11 cellular contexts compared by ENCODE assay signal in the genomic region with DNA sequence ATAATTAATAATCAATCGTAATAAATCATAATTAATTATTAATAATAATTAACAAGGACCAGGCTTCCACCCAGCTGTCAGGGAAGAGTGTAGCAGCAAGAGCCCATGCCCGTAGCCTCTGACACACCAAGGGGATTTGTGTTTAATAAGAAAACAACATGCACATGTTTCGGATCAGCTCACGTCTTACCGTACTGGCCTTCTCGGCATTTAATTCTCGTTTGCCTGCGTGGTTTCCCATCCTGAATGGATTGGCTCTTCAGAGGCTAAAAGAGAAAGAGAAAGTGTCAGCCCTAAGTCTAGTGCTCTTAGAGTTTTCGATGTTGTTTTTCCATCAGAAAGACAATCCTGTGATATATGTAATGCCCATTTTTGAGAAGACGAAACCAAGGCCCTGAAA. TPM values are rescaled to one million over a fixed set of nuclear protein-coding genes. Genes with fewer than 3 reads are reported as not detected.
DNase-seq lines count a peak whose midpoint lies in the region; ATAC-seq and TF ChIP-seq lines count a peak whose summit lies in the region.
"Had no signal": no experiment of that assay in that cellular context is flagged by ENCODE, and none has a peak within 500 bp of the region (broad histone marks: within the 10 kb centered on the region; RNA-seq: fewer than 3 reads in every experiment).

No MANE protein-coding gene starts in this region.

- no peaks in the 10 kb centered on the region for H4K20me1 ChIP-seq in GM23338 (replicated peaks; ENCODE audit: insufficient read depth)

- H3K9ac ChIP-seq in endodermal cell (ENCODE audit: extremely low read depth, low read length, poor library complexity, severe bottlenecking): no peak overlapping the region

- no peak for TF ChIP-seq EP300 in transverse colon (IDR thresholded peaks at IDR 0.05; ENCODE audit: low read depth)

- H3K27ac ChIP-seq in heart right ventricle: peak overlapping the region in 8 of 10 donors; percentile 62 to 93 (median 79)
- peak overlapping the region in 3 of 4 donors; percentile 24 to 81 (median 47) for H3K27ac ChIP-seq in transverse colon
- no peak overlapping the region for H3K27ac ChIP-seq in endodermal cell (ENCODE audit: low read depth, low read length)
- no peak overlapping the region for H3K27ac ChIP-seq in GM23338 (ENCODE audit: low read depth)

- no peak for TF ChIP-seq CTCF in heart right ventricle (IDR thresholded peaks at IDR 0.05)
- TF ChIP-seq CTCF in transverse colon (IDR thresholded peaks at IDR 0.05): no peak
- TF ChIP-seq CTCF in endodermal cell (conservative IDR thresholded peaks at IDR 0.05): no peak
- TF ChIP-seq CTCF in GM23338 (conservative IDR thresholded peaks at IDR 0.05; ENCODE audit: low read depth in 2 of 2): no peak

- ATAC-seq in heart right ventricle: no peak
- no peak for ATAC-seq in activated CD8-positive, alpha-beta T cell treated with anti-CD3 and anti-CD28 coated beads, Interleukin-2, amount 10 ng/mL, durations not matched to agents 7 days and 5 days
- no peak for ATAC-seq in GM23338
- ATAC-seq: upper lobe of right lung had no signal

- in situ Hi-C loops in transverse colon (cut with MboI; ENCODE audit: low pct_ligation_motif_present in 1 of 4, low pct_unique_long_range_greater_than_20kb in 1 of 4, low sequenced_read_pairs in 3 of 4): no loop called here

- no peak for TF ChIP-seq POLR2A in transverse colon (IDR thresholded peaks at IDR 0.05)

- peak overlapping the region; percentile 86 for H3K27ac Mint-ChIP-seq in activated CD8-positive, alpha-beta T cell treated with anti-CD3 and anti-CD28 coated beads, Interleukin-2, amount 10 ng/mL, durations not matched to agents 7 days and 5 days
- peak overlapping the region; percentile 97 to 100 (median 98) for H3K27ac Mint-ChIP-seq in immature natural killer cell
- H3K27ac Mint-ChIP-seq in endodermal cell: no peak overlapping the region
- no peak overlapping the region for H3K27ac Mint-ChIP-seq in GM23338

- peaks cover 83% of the 10 kb centered on the region for H3K36me3 Mint-ChIP-seq in activated CD8-positive, alpha-beta T cell treated with anti-CD3 and anti-CD28 coated beads, Interleukin-2, amount 10 ng/mL, durations not matched to agents 7 days and 5 days (ENCODE audit: low read depth)
- peaks cover 25 to 51% (median 28%) of the 10 kb centered on the region in 3 donors for H3K36me3 Mint-ChIP-seq in immature natural killer cell
- H3K36me3 Mint-ChIP-seq in endodermal cell (ENCODE audit: low read depth): peaks cover 11% of the 10 kb centered on the region
- peaks cover 11% of the 10 kb centered on the region; the same call in 2 of the 3 replicates for H3K36me3 Mint-ChIP-seq in GM23338 (ENCODE audit: low read depth)

- no peaks in the 10 kb centered on the region for H3K27me3 Mint-ChIP-seq in activated CD8-positive, alpha-beta T cell treated with anti-CD3 and anti-CD28 coated beads, Interleukin-2, amount 10 ng/mL, durations not matched to agents 7 days and 5 days (ENCODE audit: low read depth)
- H3K27me3 Mint-ChIP-seq in immature natural killer cell (ENCODE audit: low read depth in 3 of 3): peaks cover 10 to 42% (median 39%) of the 10 kb centered on the region in 3 donors
- no peaks in the 10 kb centered on the region for H3K27me3 Mint-ChIP-seq in endodermal cell (ENCODE audit: insufficient read depth)
- H3K27me3 Mint-ChIP-seq in GM23338 (ENCODE audit: insufficient read depth, low read depth, poor library complexity): peaks cover 6% of the 10 kb centered on the region

- H3K4me1 ChIP-seq in heart right ventricle (peaks cover 18 to 100% (median 71%) of the 10 kb centered on the region in 9 donors), transverse colon (peaks cover 27 to 83% (median 33%) of the 10 kb centered on the region in 4 donors), endodermal cell (ENCODE audit: control insufficient read depth, insufficient read depth, low read length) (no peaks in the 10 kb centered on the region), GM23338 (ENCODE audit: insufficient read depth) (peaks cover 15% of the 10 kb centered on the region; the same call in 1 of the 2 replicates)

- H3K4me3 ChIP-seq in heart right ventricle (no peak overlapping the region), transverse colon (no peak overlapping the region), endodermal cell (ENCODE audit: low read length) (no peak overlapping the region), GM23338 (no peak overlapping the region)
- H3K4me3 ChIP-seq: upper lobe of right lung had no signal

- peaks cover 0 to 15% (median 0%) of the 10 kb centered on the region in 9 donors for H3K36me3 ChIP-seq in heart right ventricle
- no peaks in the 10 kb centered on the region for H3K36me3 ChIP-seq in transverse colon
- no peaks in the 10 kb centered on the region for H3K36me3 ChIP-seq in endodermal cell (ENCODE audit: control insufficient read depth, insufficient read depth, low read length)
- no peaks in the 10 kb centered on the region for H3K36me3 ChIP-seq in GM23338 (ENCODE audit: insufficient read depth)

- no peak overlapping the region for H2AFZ ChIP-seq in GM23338

- 80 to 86% methylated on average over 10 of the region's 10 CpGs for WGBS in heart right ventricle, 2 donors
- 63 to 89% methylated on average over 10 of the region's 10 CpGs for WGBS in transverse colon (ENCODE audit: low coverage in 1 of 2), 2 donors
- 93 to 96% methylated on average over 9 of the region's 10 CpGs for WGBS in endodermal cell (ENCODE audit: insufficient coverage in 1 of 2, insufficient read length in 1 of 2), 2 experiments

- H3K79me2 ChIP-seq in GM23338 (replicated peaks; ENCODE audit: insufficient read depth): 0 out of 2 replicates have a peak, but pooled peaks cover 2% of the 10 kb centered on the region

- CTCF ChIA-PET in activated CD8-positive, alpha-beta T cell treated with anti-CD3 and anti-CD28 coated beads, Interleukin-2, amount 10 ng/mL, durations not matched to agents 7 days and 5 days (lab: Charles Lee): interaction anchor here (1.0 to 2.1 kb wide), 6 partner anchors 12 to 107 kb away, joined by 3 to 8 read pairs (median 5); no protein-coding TSS in a partner anchor

- H3F3A ChIP-seq in GM23338 (replicated peaks; ENCODE audit: low read depth): 0 out of 2 replicates have a peak, but pooled peaks cover 6% of the 10 kb centered on the region

- POLR2A ChIA-PET in activated CD8-positive, alpha-beta T cell treated with anti-CD3 and anti-CD28 coated beads, Interleukin-2, amount 10 ng/mL, durations not matched to agents 7 days and 5 days (lab: Charles Lee): interaction anchor here (0.7 to 6.2 kb wide), 5 partner anchors 10 to 38 kb away, joined by 3 to 58 read pairs (median 6); partner anchors contain the start of gene MBP

- intact Hi-C loops in heart right ventricle (cut with DNase I) (loop anchor here in 1 of 10 donors (5.0 kb wide), 1 partner anchor 33 kb away; no protein-coding TSS in a partner anchor), cardiac septum (cut with DNase I) (loop anchor here (5.0 kb wide), 1 partner anchor 33 kb away; no protein-coding TSS in a partner anchor), transverse colon (cut with DNase I; ENCODE audit: low total_unique reads) (no loop called here)

- H3K9me2 ChIP-seq in GM23338 (ENCODE audit: insufficient read depth): 0 out of 2 replicates have a peak, but pooled peaks cover 2% of the 10 kb centered on the region

- no peak overlapping the region for H3K4me2 ChIP-seq in GM23338

- H3K27me3 ChIP-seq in heart right ventricle (peaks cover 0 to 5% (median 0%) of the 10 kb centered on the region in 7 donors), transverse colon (no peaks in the 10 kb centered on the region), endodermal cell (ENCODE audit: control insufficient read depth, insufficient read depth, low read length, poor library complexity, severe bottlenecking) (no peaks in the 10 kb centered on the region), GM23338 (ENCODE audit: insufficient read depth) (no peaks in the 10 kb centered on the region)
- H3K27me3 ChIP-seq: upper lobe of right lung had no signal

- DNase-seq in heart right ventricle: no peak
- DNase-seq in cardiac septum (ENCODE audit: low spot score): no peak
- DNase-seq in activated CD8-positive, alpha-beta T cell treated with anti-CD3 and anti-CD28 coated beads, Interleukin-2, amount 10 ng/mL, durations not matched to agents 7 days and 5 days: no peak
- peak in 1 of 3 donors; percentile 46 for DNase-seq in immature natural killer cell
- no peak for DNase-seq in transverse colon
- no peak for DNase-seq in NCI-H510A (lab: John Stamatoyannopoulos, UW)
- no peak for DNase-seq in endodermal cell
- no peak for DNase-seq in GM23338 (ENCODE audit: low spot score)
- DNase-seq: AML-193, amniotic stem cell, upper lobe of right lung had no signal

- no peaks in the 10 kb centered on the region for H3K9me3 ChIP-seq in heart right ventricle
- no peaks in the 10 kb centered on the region for H3K9me3 ChIP-seq in transverse colon
- no peaks in the 10 kb centered on the region for H3K9me3 ChIP-seq in endodermal cell (ENCODE audit: control insufficient read depth, low read length)
- H3K9me3 ChIP-seq: upper lobe of right lung had no signal

- H3K4me3 Mint-ChIP-seq in activated CD8-positive, alpha-beta T cell treated with anti-CD3 and anti-CD28 coated beads, Interleukin-2, amount 10 ng/mL, durations not matched to agents 7 days and 5 days: peak overlapping the region; percentile 34
- H3K4me3 Mint-ChIP-seq in immature natural killer cell (peak overlapping the region; percentile 68 to 90 (median 76)), endodermal cell (no peak overlapping the region), GM23338 (no peak overlapping the region)

- peaks cover 13% of the 10 kb centered on the region for H3K9me3 Mint-ChIP-seq in activated CD8-positive, alpha-beta T cell treated with anti-CD3 and anti-CD28 coated beads, Interleukin-2, amount 10 ng/mL, durations not matched to agents 7 days and 5 days (ENCODE audit: insufficient read depth)
- no peaks in the 10 kb centered on the region for H3K9me3 Mint-ChIP-seq in immature natural killer cell
- no peaks in the 10 kb centered on the region for H3K9me3 Mint-ChIP-seq in endodermal cell
- H3K9me3 Mint-ChIP-seq in GM23338: no peaks in the 10 kb centered on the region

- H3K4me1 Mint-ChIP-seq in activated CD8-positive, alpha-beta T cell treated with anti-CD3 and anti-CD28 coated beads, Interleukin-2, amount 10 ng/mL, durations not matched to agents 7 days and 5 days (ENCODE audit: low read depth): peaks cover 94% of the 10 kb centered on the region
- H3K4me1 Mint-ChIP-seq in immature natural killer cell (peaks cover 99 to 100% of the 10 kb centered on the region in 2 donors), endodermal cell (peaks cover 24% of the 10 kb centered on the region), GM23338 (peaks cover 32% of the 10 kb centered on the region)

RNA-seq across cellular contexts. Expression of gene MBP, which starts 27.6 kb away (rescaled TPM):
- total RNA-seq in heart right ventricle (10 to 100 TPM; 18.4 to 70.8 (median 52.6) TPM), cardiac septum (37.7 TPM), transverse colon (10 to 100 TPM; 12.7 to 53.4 (median 41.0) TPM), endodermal cell (10 to 100 TPM; 16.3 to 19.0 TPM)
- polyA plus RNA-seq in heart right ventricle (10 to 100 TPM in 1 of 2 donors, 1 to 10 TPM in 1; 3.0 to 11.5 TPM), immature natural killer cell (100 to 1,000 TPM; 187 to 403 (median 297) TPM), GM23338 (2016; fragmentation: Nextera tagmentation; extraction: Ambion mirVana) (14.6 and 18.4 TPM in 2 replicates)
- total RNA-seq in activated CD8-positive, alpha-beta T cell treated with anti-CD3 and anti-CD28 coated beads, Interleukin-2, amount 10 ng/mL, durations not matched to agents 7 days and 5 days: 10 to 100 TPM; 86.5 to 87.0 TPM
- polyA plus RNA-seq in endodermal cell (2013, experiment 1 of 2): 2.6 TPM
- polyA plus RNA-seq in endodermal cell (2013, experiment 2 of 2): 2.1 TPM
- 20.7 and 22.9 TPM in 2 replicates for total RNA-seq in GM23338 (2014; rRNA removed; shearing (Covaris generic))

Comparison
In these comparisons a context has a peak if more than half of its experiments do, and no peak if none do; other contexts are left out.
1. H3K27ac ChIP-seq: peak in heart right ventricle (8 of 10) and transverse colon (3 of 4); none in endodermal cell (single experiment) and GM23338 (single experiment).
2. H3K27ac Mint-ChIP-seq: peak in activated CD8-positive, alpha-beta T cell treated with anti-CD3 and anti-CD28 coated beads, Interleukin-2, amount 10 ng/mL, durations not matched to agents 7 days and 5 days (single experiment) and immature natural killer cell (6 of 6); none in endodermal cell (single experiment) and GM23338 (single experiment).
3. H3K4me3 Mint-ChIP-seq: peak in activated CD8-positive, alpha-beta T cell treated with anti-CD3 and anti-CD28 coated beads, Interleukin-2, amount 10 ng/mL, durations not matched to agents 7 days and 5 days (single experiment) and immature natural killer cell (5 of 5); none in endodermal cell (single experiment) and GM23338 (single experiment).